8 cellular contexts compared by ENCODE assay signal in genomic region chr4:136920092-136920491, GRCh38.
"Had no signal": no experiment of that assay in that cellular context is flagged by ENCODE, and none has a peak within 500 bp of the region (broad histone marks: within the 10 kb centered on the region; RNA-seq: fewer than 3 reads in every experiment).

No MANE protein-coding gene starts in this region.

- H3K4me3 Mint-ChIP-seq: H9, HFFc6, IgD-negative memory B cell had no signal

- H3K27ac Mint-ChIP-seq: H9, HFFc6, IgD-negative memory B cell had no signal

- H3K36me3 Mint-ChIP-seq: IgD-negative memory B cell had no signal

- H3K4me3 ChIP-seq: GM23248 had no signal

- H3K4me1 Mint-ChIP-seq: H9, IgD-negative memory B cell had no signal

- H3K27me3 Mint-ChIP-seq: IgD-negative memory B cell had no signal

- H3K27ac ChIP-seq: GM23248, HL-60, KMS-11 had no signal

- DNase-seq: GM23248, GOT3, H9, HFFc6, KBM-7 had no signal
